8 cellular contexts compared by ENCODE assay signal in the genomic region with DNA sequence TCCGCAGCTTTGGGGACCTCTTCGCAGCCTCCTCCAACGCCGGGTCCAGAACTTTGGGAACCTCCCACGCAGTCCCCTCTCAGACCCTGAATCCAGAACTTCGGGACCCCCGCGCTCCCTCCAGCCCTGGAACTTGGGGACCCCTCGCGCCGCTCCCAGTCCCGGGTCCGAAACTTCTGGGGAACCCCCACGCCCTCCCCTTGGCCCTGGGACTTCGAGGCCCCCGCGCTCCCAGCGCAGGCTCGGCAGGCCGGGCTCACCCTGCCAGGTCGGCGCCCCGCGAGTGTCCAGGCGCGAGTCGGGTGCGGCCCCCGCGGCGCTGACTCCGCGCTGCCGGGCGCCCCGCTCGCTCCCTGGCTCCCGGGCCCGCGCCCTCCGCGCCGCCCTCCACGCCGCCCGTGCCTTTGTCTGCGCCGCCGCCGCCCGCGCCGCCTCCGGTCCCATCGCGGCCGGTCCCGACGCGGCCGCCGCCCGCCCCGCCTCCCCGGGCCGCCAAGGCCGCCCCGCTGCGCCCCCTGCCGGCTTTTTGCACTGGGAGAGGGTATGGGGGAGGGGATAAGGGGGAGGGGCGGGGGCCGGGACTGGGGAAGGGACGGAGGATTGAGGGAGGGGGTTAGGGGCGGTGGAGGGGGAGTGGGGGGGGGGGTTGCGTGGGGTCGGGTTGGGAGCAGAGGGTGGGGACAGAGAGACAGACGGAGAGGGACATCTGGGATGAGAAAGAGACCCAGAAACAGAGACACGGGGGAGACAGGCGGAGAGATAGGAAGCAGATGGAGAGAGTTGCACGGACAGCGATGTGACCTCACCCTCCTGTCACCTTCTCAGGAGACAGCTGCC. TPM values are rescaled to one million over a fixed set of nuclear protein-coding genes. Genes with fewer than 3 reads are reported as not detected.
DNase-seq lines count a peak whose midpoint lies in the region; ATAC-seq, FAIRE-seq and TF ChIP-seq lines count a peak whose summit lies in the region.

A gene (minus strand): TSS at position 427 of the 837 bp plus-strand sequence. CDS start 2,235 bp downstream, outside the sequence.

- TF ChIP-seq CTCF in Caco-2 (IDR thresholded peaks at IDR 0.05; ENCODE audit: insufficient read depth in 1 of 2, low read depth in 1 of 2, low read length in 1 of 2, severe bottlenecking in 1 of 2, unreplicated experiment in 1 of 2) (peak; percentile 17 to 54), cardiac muscle cell (IDR thresholded peaks at IDR 0.05; ENCODE audit: low read depth, low read length) (peak; percentile 21), pancreas (IDR thresholded peaks at IDR 0.05) (no peak), thoracic aorta (IDR thresholded peaks at IDR 0.05) (no peak)

- H3K27me3 Mint-ChIP-seq in Caco-2 (ENCODE audit: insufficient read depth, unreplicated experiment) = no peaks in the 10 kb centered on the region

- H3K27ac ChIP-seq in cardiac muscle cell (no peak within 1 kb of the TSS), pancreas (peak within 1 kb of the TSS in 1 of 4 donors; percentile 33), thoracic aorta (peak within 1 kb of the TSS in 1 of 2 donors; percentile 48)

- peak within 1 kb of the TSS; percentile 81 for H3K4me3 ChIP-seq in Caco-2 (ENCODE audit: low read depth, low read length)
- H3K4me3 ChIP-seq in cardiac muscle cell = peak within 1 kb of the TSS; percentile 75
- H3K4me3 ChIP-seq in pancreas = peak within 1 kb of the TSS; percentile 35 to 67 (median 48)
- H3K4me3 ChIP-seq in thoracic aorta = peak within 1 kb of the TSS; percentile 94

- DNase-seq in Caco-2 (peak; percentile 63 to 85), HT1080 (ENCODE audit: low read depth) (no peak), SKM-1 (lab: John Stamatoyannopoulos, UW; ENCODE audit: unreplicated experiment) (peak; percentile 29), cardiac muscle cell (ENCODE audit: low read depth in 1 of 2, low spot score in 1 of 2) (peak; percentile 72 to 90), pancreas (peak; percentile 74 to 99 (median 83)), thoracic aorta (ENCODE audit: low spot score) (peak; percentile 22)
- peak; percentile 51 for DNase-seq in activated naive CD8-positive, alpha-beta T cell treated with anti-CD3 and anti-CD28 coated beads, Interleukin-2, amount 50 U/mL, for 16 hours (ENCODE audit: low read depth, low spot score)

- CTCF ChIA-PET in Caco-2 (lab: Charles Lee) = interaction anchor here (2.1 kb wide), 1 partner anchor 55 kb away, joined by 5 read pairs; no protein-coding TSS in a partner anchor

- ATAC-seq in pancreas = peak; percentile 88 to 95 (median 91)
- ATAC-seq in thoracic aorta (ENCODE audit: insufficient number of reproducible peaks, low FRiP score, low read depth) = peak; percentile 58
- ATAC-seq in GM18517 (IDR thresholded peaks at IDR 0.05; ENCODE audit: unreplicated experiment) = no peak

- FAIRE-seq in pancreas (lab: Jason Lieb, UNC) = no peak

- no TSS peak for BruUV-seq in Caco-2 (replicated peaks; lab: Mats Ljungman, UMichigan)

- intact Hi-C loops in Caco-2 (cut with micrococcal nuclease; ENCODE audit: unreplicated experiment) (loop anchor here (2.0 to 5.0 kb wide), 2 partner anchors 22 to 46 kb away; a partner anchor contains a TSS), pancreas (cut with DNase I) (no loop called here)

- no peaks in the 10 kb centered on the region for H3K9me3 Mint-ChIP-seq in Caco-2 (ENCODE audit: unreplicated experiment)

- H3K27me3 ChIP-seq in Caco-2 (replicated peaks; ENCODE audit: control insufficient read depth, insufficient read depth, low read length) = no peaks in the 10 kb centered on the region
- H3K27me3 ChIP-seq in cardiac muscle cell = no peaks in the 10 kb centered on the region
- H3K27me3 ChIP-seq in pancreas = no peaks in the 10 kb centered on the region
- no peaks in the 10 kb centered on the region for H3K27me3 ChIP-seq in thoracic aorta (replicated peaks; ENCODE audit: insufficient read depth)

- no peaks in the 10 kb centered on the region for H3K9me3 ChIP-seq in Caco-2
- no peaks in the 10 kb centered on the region for H3K9me3 ChIP-seq in cardiac muscle cell (ENCODE audit: low read depth)
- no peaks in the 10 kb centered on the region for H3K9me3 ChIP-seq in pancreas
- H3K9me3 ChIP-seq in thoracic aorta = no peaks in the 10 kb centered on the region

- peaks cover 12% of the 10 kb centered on the region for H3K4me1 Mint-ChIP-seq in Caco-2 (ENCODE audit: low read depth, unreplicated experiment)

- peak within 1 kb of the TSS; percentile 73 for H3K27ac Mint-ChIP-seq in Caco-2 (ENCODE audit: unreplicated experiment)

- H3K36me3 Mint-ChIP-seq in Caco-2 (ENCODE audit: insufficient read depth, unreplicated experiment) = peaks cover 13% of the 10 kb centered on the region

- H3K4me1 ChIP-seq in Caco-2 (no peaks in the 10 kb centered on the region), cardiac muscle cell (ENCODE audit: low read depth) (no peaks in the 10 kb centered on the region), pancreas (no peaks in the 10 kb centered on the region), thoracic aorta (ENCODE audit: control insufficient read depth in 1 of 2, low read depth in 2 of 2) (peaks cover 6% of the 10 kb centered on the region in 2 donors)

- POLR2A ChIA-PET in Caco-2 (lab: Charles Lee) = no interaction called here

- H3K36me3 ChIP-seq in Caco-2 (ENCODE audit: control insufficient read depth, insufficient read depth, low read length) = no peaks in the 10 kb centered on the region
- no peaks in the 10 kb centered on the region for H3K36me3 ChIP-seq in cardiac muscle cell
- H3K36me3 ChIP-seq in pancreas = no peaks in the 10 kb centered on the region
- H3K36me3 ChIP-seq in thoracic aorta = no peaks in the 10 kb centered on the region

- peak within 1 kb of the TSS; percentile 77 for H3K4me3 Mint-ChIP-seq in Caco-2 (ENCODE audit: unreplicated experiment)

- WGBS in pancreas, 2 donors = 1 to 2% methylated on average over 49 to 79 of the region's 81 CpGs

RNA-seq across cellular contexts. Expression of the gene that starts here (rescaled TPM):
- total RNA-seq in Caco-2 (2022) (18.0 and 19.0 TPM in 2 replicates), cardiac muscle cell (55.8 and 62.7 TPM in 2 replicates), pancreas (10 to 100 TPM in 1 of 6 donors, 1 to 10 TPM in 5; 3.7 to 15.2 (median 5.3) TPM), thoracic aorta (100 to 1,000 TPM in 1 of 2 donors, 10 to 100 TPM in 1; 40.6 to 100 TPM)
- 70.4 and 73.3 TPM in 2 replicates for total RNA-seq in HT1080 (2014; rRNA removed; shearing (Covaris generic))
- 51.6 and 57.7 TPM in 2 replicates for polyA plus RNA-seq in HT1080 (2015; cell fraction: cytosol; rRNA removed)
- 27.8 and 41.4 TPM in 2 replicates for polyA plus RNA-seq in HT1080 (2015; cell fraction: nucleus; rRNA removed)
- polyA plus RNA-seq in cardiac muscle cell (47.0 and 49.0 TPM in 2 replicates), pancreas (10 to 100 TPM; 19.4 to 24.8 TPM)

Comparison
In these comparisons a context has a peak if more than half of its experiments do, and no peak if none do; other contexts are left out.
1. CTCF ChIP-seq: peak in Caco-2 (2 of 2) and cardiac muscle cell (single experiment); none in pancreas (0 of 4) and thoracic aorta (single experiment).
2. Peak in every context shown above with its lines, with median percentiles within 50 percentile points of each other: H3K4me3 ChIP-seq.